ENCODE assay signal across 8 cellular contexts in genomic region chr3:107421170-107421792, GRCh38. TPM values are rescaled to one million over a fixed set of nuclear protein-coding genes. Genes with fewer than 3 reads are reported as not detected.
DNase-seq lines count a peak whose midpoint lies in the region; ATAC-seq and TF ChIP-seq lines count a peak whose summit lies in the region.

No MANE protein-coding gene starts in this region.

- TF ChIP-seq CTCF in WERI-Rb-1 (IDR thresholded peaks at IDR 0.05; ENCODE audit: low read depth, low read length) (peak; percentile 46), gastroesophageal sphincter (IDR thresholded peaks at IDR 0.05) (peak; percentile 65 to 81 (median 67)), progenitor cell of endocrine pancreas (IDR thresholded peaks at IDR 0.05; ENCODE audit: unreplicated experiment) (peak; percentile 81)

- no peak overlapping the region for H3K27ac ChIP-seq in CD4-positive, CD25-positive, alpha-beta regulatory T cell (ENCODE audit: insufficient read depth, low read length, poor library complexity, severe bottlenecking)
- H3K27ac ChIP-seq in WERI-Rb-1 (no peak overlapping the region), gastroesophageal sphincter (no peak overlapping the region)

- H3K36me3 ChIP-seq in CD4-positive, CD25-positive, alpha-beta regulatory T cell (ENCODE audit: control insufficient read depth, insufficient read depth, low read length) = no peaks in the 10 kb centered on the region
- H3K36me3 ChIP-seq in WERI-Rb-1 = no peaks in the 10 kb centered on the region
- no peaks in the 10 kb centered on the region for H3K36me3 ChIP-seq in gastroesophageal sphincter

- peak; percentile 60 to 68 for ATAC-seq in CD4-positive, CD25-positive, alpha-beta regulatory T cell (ENCODE audit: low read depth in 2 of 2)
- peak; percentile 85 for ATAC-seq in GM18511 (IDR thresholded peaks at IDR 0.05; ENCODE audit: unreplicated experiment)
- peak; percentile 66 for ATAC-seq in HG02938 (IDR thresholded peaks at IDR 0.05; ENCODE audit: unreplicated experiment)
- peak; percentile 71 for ATAC-seq in gastroesophageal sphincter

- H3K27me3 Mint-ChIP-seq in CD4-positive, CD25-positive, alpha-beta regulatory T cell = peaks cover 37% of the 10 kb centered on the region
- H3K27me3 Mint-ChIP-seq in progenitor cell of endocrine pancreas = peaks cover 8% of the 10 kb centered on the region
- H3K27me3 Mint-ChIP-seq in activated CD4-positive, alpha-beta memory T cell treated with anti-CD3 and anti-CD28 coated beads, Interleukin-2, amount 10 ng/mL, durations not matched to agents 7 days and 5 days = peaks cover 21% of the 10 kb centered on the region

- POLR2A ChIA-PET in activated CD4-positive, alpha-beta memory T cell treated with anti-CD3 and anti-CD28 coated beads, Interleukin-2, amount 10 ng/mL, durations not matched to agents 7 days and 5 days (lab: Charles Lee) = interaction anchor here (1.1 kb wide), 1 partner anchor 185 kb away, joined by 3 read pairs; no protein-coding TSS in a partner anchor

- peak overlapping the region in 2 of 4 donors; percentile 40 to 65 for H3K4me3 Mint-ChIP-seq in CD4-positive, CD25-positive, alpha-beta regulatory T cell
- H3K4me3 Mint-ChIP-seq in progenitor cell of endocrine pancreas (ENCODE audit: low read depth) = peak overlapping the region; percentile 58
- H3K4me3 Mint-ChIP-seq in activated CD4-positive, alpha-beta memory T cell treated with anti-CD3 and anti-CD28 coated beads, Interleukin-2, amount 10 ng/mL, durations not matched to agents 7 days and 5 days = no peak overlapping the region

- peaks cover 3% of the 10 kb centered on the region for H3K4me1 ChIP-seq in CD4-positive, CD25-positive, alpha-beta regulatory T cell (ENCODE audit: control insufficient read depth, insufficient read depth, low read length, poor library complexity, severe bottlenecking)
- peaks cover 0 to 7% (median 0%) of the 10 kb centered on the region in 3 donors for H3K4me1 ChIP-seq in gastroesophageal sphincter

- no peaks in the 10 kb centered on the region for H3K36me3 Mint-ChIP-seq in CD4-positive, CD25-positive, alpha-beta regulatory T cell
- no peaks in the 10 kb centered on the region for H3K36me3 Mint-ChIP-seq in progenitor cell of endocrine pancreas (ENCODE audit: insufficient read depth)
- no peaks in the 10 kb centered on the region for H3K36me3 Mint-ChIP-seq in activated CD4-positive, alpha-beta memory T cell treated with anti-CD3 and anti-CD28 coated beads, Interleukin-2, amount 10 ng/mL, durations not matched to agents 7 days and 5 days (ENCODE audit: low read depth)

- no peak overlapping the region for H3K4me3 ChIP-seq in CD4-positive, CD25-positive, alpha-beta regulatory T cell (ENCODE audit: low read depth, low read length)
- no peak overlapping the region for H3K4me3 ChIP-seq in WERI-Rb-1 (ENCODE audit: low read depth, low read length)
- H3K4me3 ChIP-seq in gastroesophageal sphincter = peak overlapping the region; percentile 22 to 28

- H3K4me1 Mint-ChIP-seq in CD4-positive, CD25-positive, alpha-beta regulatory T cell = peaks cover 0 to 3% (median 0%) of the 10 kb centered on the region in 4 donors
- peaks cover 2% of the 10 kb centered on the region for H3K4me1 Mint-ChIP-seq in progenitor cell of endocrine pancreas (ENCODE audit: low read depth)
- peaks cover 3% of the 10 kb centered on the region for H3K4me1 Mint-ChIP-seq in activated CD4-positive, alpha-beta memory T cell treated with anti-CD3 and anti-CD28 coated beads, Interleukin-2, amount 10 ng/mL, durations not matched to agents 7 days and 5 days

- 0% methylated on average over 4 of the region's 4 CpGs for WGBS in gastroesophageal sphincter (ENCODE audit: low coverage in 1 of 2), 2 donors

- peak in 2 of 3 donors; percentile 43 to 69 for DNase-seq in CD4-positive, CD25-positive, alpha-beta regulatory T cell
- DNase-seq in NCI-H1694 treated with DMSO at 0.1 percent for 48 hours (lab: John Stamatoyannopoulos, UW) (peak; percentile 66), WERI-Rb-1 (no peak), progenitor cell of endocrine pancreas (ENCODE audit: low spot score, unreplicated experiment) (no peak)
- no peak for DNase-seq in activated CD4-positive, alpha-beta memory T cell treated with anti-CD3 and anti-CD28 coated beads, Interleukin-2, amount 10 ng/mL, durations not matched to agents 7 days and 5 days

- TF ChIP-seq POLR2A in gastroesophageal sphincter (IDR thresholded peaks at IDR 0.05) = no peak

- no peaks in the 10 kb centered on the region for H3K9me3 Mint-ChIP-seq in CD4-positive, CD25-positive, alpha-beta regulatory T cell
- H3K9me3 Mint-ChIP-seq in progenitor cell of endocrine pancreas (ENCODE audit: low read depth) = no peaks in the 10 kb centered on the region
- H3K9me3 Mint-ChIP-seq in activated CD4-positive, alpha-beta memory T cell treated with anti-CD3 and anti-CD28 coated beads, Interleukin-2, amount 10 ng/mL, durations not matched to agents 7 days and 5 days = no peaks in the 10 kb centered on the region

- peaks cover 26% of the 10 kb centered on the region for H3K27me3 ChIP-seq in CD4-positive, CD25-positive, alpha-beta regulatory T cell (ENCODE audit: control insufficient read depth, insufficient read depth, low read length)
- H3K27me3 ChIP-seq in WERI-Rb-1 (ENCODE audit: insufficient read depth, low read depth, severe bottlenecking) = no peaks in the 10 kb centered on the region
- H3K27me3 ChIP-seq in gastroesophageal sphincter = no peaks in the 10 kb centered on the region

- TF ChIP-seq EP300 in gastroesophageal sphincter (IDR thresholded peaks at IDR 0.05) = no peak

- H3K9me3 ChIP-seq in CD4-positive, CD25-positive, alpha-beta regulatory T cell (ENCODE audit: control insufficient read depth in 2 of 2, low read length in 2 of 2) = no peaks in the 10 kb centered on the region
- no peaks in the 10 kb centered on the region for H3K9me3 ChIP-seq in WERI-Rb-1 (ENCODE audit: severe bottlenecking)
- no peaks in the 10 kb centered on the region for H3K9me3 ChIP-seq in gastroesophageal sphincter

- CTCF ChIA-PET in activated CD4-positive, alpha-beta memory T cell treated with anti-CD3 and anti-CD28 coated beads, Interleukin-2, amount 10 ng/mL, durations not matched to agents 7 days and 5 days (lab: Charles Lee) = interaction anchor here (0.6 to 3.8 kb wide), 22 partner anchors 9 to 323 kb away, joined by 3 to 41 read pairs (median 3); no protein-coding TSS in a partner anchor

- H3K27ac Mint-ChIP-seq in CD4-positive, CD25-positive, alpha-beta regulatory T cell = peak overlapping the region in 1 of 3 donors; percentile 65
- H3K27ac Mint-ChIP-seq in progenitor cell of endocrine pancreas = no peak overlapping the region
- no peak overlapping the region for H3K27ac Mint-ChIP-seq in activated CD4-positive, alpha-beta memory T cell treated with anti-CD3 and anti-CD28 coated beads, Interleukin-2, amount 10 ng/mL, durations not matched to agents 7 days and 5 days

RNA-seq across cellular contexts. Expression of gene CCDC54, which starts 44.0 kb away (rescaled TPM):
- not detected for total RNA-seq in CD4-positive, CD25-positive, alpha-beta regulatory T cell
- polyA plus RNA-seq in CD4-positive, CD25-positive, alpha-beta regulatory T cell = not detected
- total RNA-seq in gastroesophageal sphincter (not detected), progenitor cell of endocrine pancreas (not detected in 2 replicates)
- not detected for total RNA-seq in activated CD4-positive, alpha-beta memory T cell treated with anti-CD3 and anti-CD28 coated beads, Interleukin-2, amount 10 ng/mL, durations not matched to agents 7 days and 5 days

Comparison
In these comparisons a context has a peak if more than half of its experiments do, and no peak if none do; other contexts are left out.
1. DNase-seq: peak in CD4-positive, CD25-positive, alpha-beta regulatory T cell (2 of 3) and NCI-H1694 treated with DMSO at 0.1 percent for 48 hours (single experiment); none in WERI-Rb-1 (single experiment), progenitor cell of endocrine pancreas (single experiment) and activated CD4-positive, alpha-beta memory T cell treated with anti-CD3 and anti-CD28 coated beads, Interleukin-2, amount 10 ng/mL, durations not matched to agents 7 days and 5 days (single experiment).
2. H3K4me3 ChIP-seq: peak in gastroesophageal sphincter (2 of 2); none in CD4-positive, CD25-positive, alpha-beta regulatory T cell (single experiment) and WERI-Rb-1 (single experiment).
3. Peak in every context shown above with its lines, with median percentiles within 50 percentile points of each other: ATAC-seq and CTCF ChIP-seq.